9 cellular contexts compared by ENCODE assay signal in the genomic region with DNA sequence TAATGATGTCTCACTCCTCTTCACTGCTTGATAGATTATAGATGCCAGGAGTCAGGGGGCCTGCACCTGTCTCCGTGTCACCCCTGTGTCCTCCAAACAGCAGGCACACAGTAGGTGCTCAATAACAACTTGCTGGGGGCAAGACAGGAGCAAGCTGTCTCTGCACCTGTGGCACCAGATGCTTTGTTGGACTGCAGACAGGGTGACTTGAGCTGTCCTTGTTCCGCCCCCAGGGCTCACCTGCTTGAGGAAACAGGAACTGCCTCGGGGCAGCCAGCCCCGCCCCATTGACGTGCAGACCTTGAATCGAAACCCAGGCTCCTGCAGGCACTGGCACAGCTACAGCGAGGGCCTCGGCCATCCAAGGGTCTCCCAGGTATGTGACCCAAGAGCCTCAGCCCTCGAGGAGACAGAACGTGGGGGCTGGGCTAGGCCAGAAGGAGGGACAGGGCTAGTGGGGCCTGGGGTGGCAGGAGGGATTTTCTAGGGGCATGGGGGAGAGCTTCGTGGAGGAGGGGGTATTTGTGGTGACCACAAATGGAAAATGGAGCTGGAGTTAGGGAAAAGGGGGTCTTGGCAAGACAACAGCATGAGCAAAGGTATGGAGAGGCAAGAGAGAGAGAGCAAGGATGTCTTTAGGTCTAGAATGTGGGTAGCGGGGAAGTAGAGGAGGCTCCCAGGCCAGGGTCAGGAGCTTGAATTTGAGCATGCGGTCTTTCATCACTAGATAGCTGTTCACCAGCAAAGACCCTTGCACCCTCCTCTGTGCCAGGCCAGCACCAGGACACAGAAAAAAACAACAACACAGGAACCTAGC. TPM values are rescaled to one million over a fixed set of nuclear protein-coding genes. Genes with fewer than 3 reads are reported as not detected.
DNase-seq lines count a peak whose midpoint lies in the region; ATAC-seq lines count a peak whose summit lies in the region.
"Had no signal": no experiment of that assay in that cellular context is flagged by ENCODE, and none has a peak within 500 bp of the region (broad histone marks: within the 10 kb centered on the region; RNA-seq: fewer than 3 reads in every experiment).

TSS of gene HSH2D (plus strand) at position 287 of the 817 bp plus-strand sequence. CDS start 5,066 bp downstream, outside the sequence.

- no peak within 1 kb of the TSS for H3K27ac ChIP-seq in aorta (ENCODE audit: low read depth in 1 of 2, low read length in 2 of 2)
- H3K27ac ChIP-seq: A549 had no signal

- peak; percentile 77 for DNase-seq in NCI-H1436 (lab: John Stamatoyannopoulos, UW)
- no peak for DNase-seq in NCI-H1436 treated with DMSO at 0.1 percent for 48 hours (lab: John Stamatoyannopoulos, UW)
- peak; percentile 88 for DNase-seq in activated naive CD8-positive, alpha-beta T cell treated with anti-CD3 and anti-CD28 coated beads, Interleukin-2, amount 10 ng/mL, durations not matched to agents 7 days and 5 days
- peak; percentile 63 to 90 (median 76) for DNase-seq in naive thymus-derived CD8-positive, alpha-beta T cell
- DNase-seq in aorta: peak; percentile 78 to 80

- peaks cover 43% of the 10 kb centered on the region for H3K4me1 Mint-ChIP-seq in T-helper 1 cell treated with Interleukin-12 subunit alpha and Interleukin-12 subunit beta and Interleukin-4 antibody, amounts not matched to agents 30 μg/mL and 1 μg/mL, for 36 hours (ENCODE audit: low read depth)
- peaks cover 46% of the 10 kb centered on the region for H3K4me1 Mint-ChIP-seq in activated naive CD8-positive, alpha-beta T cell treated with anti-CD3 and anti-CD28 coated beads, Interleukin-2, amount 10 ng/mL, durations not matched to agents 7 days and 5 days
- peaks cover 17 to 81% (median 39%) of the 10 kb centered on the region in 4 donors for H3K4me1 Mint-ChIP-seq in naive thymus-derived CD8-positive, alpha-beta T cell

- POLR2A ChIA-PET in activated naive CD8-positive, alpha-beta T cell treated with anti-CD3 and anti-CD28 coated beads, Interleukin-2, amount 10 ng/mL, durations not matched to agents 7 days and 5 days (lab: Charles Lee): interaction anchor here (0.6 to 3.7 kb wide), 31 partner anchors 9 to 1018 kb away, joined by 3 to 65 read pairs (median 7); partner anchors contain the start of genes AP1M1, FAM32A, RAB8A and TPM4
- POLR2A ChIA-PET in naive thymus-derived CD8-positive, alpha-beta T cell (lab: Charles Lee): interaction anchor here (0.8 to 2.1 kb wide), 10 partner anchors 9 to 230 kb away, joined by 3 to 12 read pairs (median 5); partner anchors contain the start of genes KLF2 and RAB8A

- no peaks in the 10 kb centered on the region for H3K36me3 ChIP-seq in aorta (ENCODE audit: control insufficient read depth in 1 of 2, insufficient read depth in 2 of 2, low read length in 1 of 2)

- H3K27me3 Mint-ChIP-seq in T-helper 1 cell treated with Interleukin-12 subunit alpha and Interleukin-12 subunit beta and Interleukin-4 antibody, amounts not matched to agents 30 μg/mL and 1 μg/mL, for 36 hours (ENCODE audit: low read depth): no peaks in the 10 kb centered on the region
- H3K27me3 Mint-ChIP-seq in activated naive CD8-positive, alpha-beta T cell treated with anti-CD3 and anti-CD28 coated beads, Interleukin-2, amount 10 ng/mL, durations not matched to agents 7 days and 5 days: no peaks in the 10 kb centered on the region
- no peaks in the 10 kb centered on the region for H3K27me3 Mint-ChIP-seq in naive thymus-derived CD8-positive, alpha-beta T cell

- H3K27ac Mint-ChIP-seq in T-helper 1 cell treated with Interleukin-12 subunit alpha and Interleukin-12 subunit beta and Interleukin-4 antibody, amounts not matched to agents 30 μg/mL and 1 μg/mL, for 36 hours: peak within 1 kb of the TSS; percentile 99
- peak within 1 kb of the TSS; percentile 100 for H3K27ac Mint-ChIP-seq in activated naive CD8-positive, alpha-beta T cell treated with anti-CD3 and anti-CD28 coated beads, Interleukin-2, amount 10 ng/mL, durations not matched to agents 7 days and 5 days
- peak within 1 kb of the TSS; percentile 93 to 100 (median 98) for H3K27ac Mint-ChIP-seq in naive thymus-derived CD8-positive, alpha-beta T cell

- H3K4me3 Mint-ChIP-seq in T-helper 1 cell treated with Interleukin-12 subunit alpha and Interleukin-12 subunit beta and Interleukin-4 antibody, amounts not matched to agents 30 μg/mL and 1 μg/mL, for 36 hours: peak within 1 kb of the TSS; percentile 99
- peak within 1 kb of the TSS; percentile 99 for H3K4me3 Mint-ChIP-seq in activated naive CD8-positive, alpha-beta T cell treated with anti-CD3 and anti-CD28 coated beads, Interleukin-2, amount 10 ng/mL, durations not matched to agents 7 days and 5 days
- peak within 1 kb of the TSS; percentile 91 to 100 (median 96) for H3K4me3 Mint-ChIP-seq in naive thymus-derived CD8-positive, alpha-beta T cell

- H3K9me3 Mint-ChIP-seq in T-helper 1 cell treated with Interleukin-12 subunit alpha and Interleukin-12 subunit beta and Interleukin-4 antibody, amounts not matched to agents 30 μg/mL and 1 μg/mL, for 36 hours: peaks cover 3% of the 10 kb centered on the region
- H3K9me3 Mint-ChIP-seq in activated naive CD8-positive, alpha-beta T cell treated with anti-CD3 and anti-CD28 coated beads, Interleukin-2, amount 10 ng/mL, durations not matched to agents 7 days and 5 days: peaks cover 1% of the 10 kb centered on the region
- no peaks in the 10 kb centered on the region for H3K9me3 Mint-ChIP-seq in naive thymus-derived CD8-positive, alpha-beta T cell

- intact Hi-C loops in aorta (cut with DNase I): no loop called here

- H3K36me3 Mint-ChIP-seq in T-helper 1 cell treated with Interleukin-12 subunit alpha and Interleukin-12 subunit beta and Interleukin-4 antibody, amounts not matched to agents 30 μg/mL and 1 μg/mL, for 36 hours (ENCODE audit: low read depth): peaks cover 18% of the 10 kb centered on the region
- peaks cover 19% of the 10 kb centered on the region for H3K36me3 Mint-ChIP-seq in activated naive CD8-positive, alpha-beta T cell treated with anti-CD3 and anti-CD28 coated beads, Interleukin-2, amount 10 ng/mL, durations not matched to agents 7 days and 5 days
- H3K36me3 Mint-ChIP-seq in naive thymus-derived CD8-positive, alpha-beta T cell: peaks cover 0 to 4% (median 1%) of the 10 kb centered on the region in 3 donors

- ATAC-seq in HG03460 (IDR thresholded peaks at IDR 0.05; ENCODE audit: unreplicated experiment) (peak; percentile 52), aorta (ENCODE audit: low FRiP score) (peak; percentile 36), GM19328 (IDR thresholded peaks at IDR 0.05; ENCODE audit: unreplicated experiment) (no peak)
- peak; percentile 99 for ATAC-seq in activated naive CD8-positive, alpha-beta T cell treated with anti-CD3 and anti-CD28 coated beads, Interleukin-2, amount 10 ng/mL, durations not matched to agents 7 days and 5 days (ENCODE audit: low read depth)
- ATAC-seq in naive thymus-derived CD8-positive, alpha-beta T cell: peak; percentile 99 to 100
- ATAC-seq: A549 had no signal

- no peaks in the 10 kb centered on the region for H3K27me3 ChIP-seq in aorta (ENCODE audit: control insufficient read depth in 1 of 2, insufficient read depth in 2 of 2, low read length in 1 of 2)

- 44 to 46% methylated on average over 13 of the region's 13 CpGs for WGBS in aorta, 2 donors

- H3K4me3 ChIP-seq in aorta (ENCODE audit: low read length in 2 of 2): no peak within 1 kb of the TSS
- H3K4me3 ChIP-seq: A549 had no signal

- no peaks in the 10 kb centered on the region for H3K9me3 ChIP-seq in aorta (ENCODE audit: control insufficient read depth, low read length)
- H3K9me3 ChIP-seq: A549 had no signal

- no peaks in the 10 kb centered on the region for H3K4me1 ChIP-seq in aorta (ENCODE audit: control insufficient read depth in 1 of 2, insufficient read depth in 2 of 2, low read length in 2 of 2)
- H3K4me1 ChIP-seq: A549 had no signal

RNA-seq across cellular contexts. Expression of gene HSH2D, which starts in this region (rescaled TPM):
- total RNA-seq in activated naive CD8-positive, alpha-beta T cell treated with anti-CD3 and anti-CD28 coated beads, Interleukin-2, amount 10 ng/mL, durations not matched to agents 7 days and 5 days: 10 to 100 TPM; 72.5 to 80.6 TPM
- 10 to 100 TPM; 20.5 to 25.2 TPM for total RNA-seq in naive thymus-derived CD8-positive, alpha-beta T cell
- 1 to 10 TPM; 6.5 to 9.8 (median 6.7) TPM for polyA plus RNA-seq in naive thymus-derived CD8-positive, alpha-beta T cell
- total RNA-seq in aorta: 1 to 10 TPM; 1.3 to 1.4 TPM
- polyA plus RNA-seq in aorta: 1 to 10 TPM in 1 of 2 donors, under 1 TPM in 1; 0.10 to 2.5 TPM

Comparison
In these comparisons a context has a peak if more than half of its experiments do, and no peak if none do; other contexts are left out.
1. RNA of gene HSH2D (total RNA-seq): 72.5 to 80.6 TPM in activated naive CD8-positive, alpha-beta T cell treated with anti-CD3 and anti-CD28 coated beads, Interleukin-2, amount 10 ng/mL, durations not matched to agents 7 days and 5 days and 20.5 to 25.2 TPM in naive thymus-derived CD8-positive, alpha-beta T cell; 1.3 to 1.4 TPM in aorta; every median in the first group is over 4 times any median in the second.
2. Peak in every context shown above with its lines, with median percentiles within 50 percentile points of each other: H3K27ac Mint-ChIP-seq and H3K4me3 Mint-ChIP-seq.